Comparison of ENCODE assay signal across 1 cellular context in the genomic region with DNA sequence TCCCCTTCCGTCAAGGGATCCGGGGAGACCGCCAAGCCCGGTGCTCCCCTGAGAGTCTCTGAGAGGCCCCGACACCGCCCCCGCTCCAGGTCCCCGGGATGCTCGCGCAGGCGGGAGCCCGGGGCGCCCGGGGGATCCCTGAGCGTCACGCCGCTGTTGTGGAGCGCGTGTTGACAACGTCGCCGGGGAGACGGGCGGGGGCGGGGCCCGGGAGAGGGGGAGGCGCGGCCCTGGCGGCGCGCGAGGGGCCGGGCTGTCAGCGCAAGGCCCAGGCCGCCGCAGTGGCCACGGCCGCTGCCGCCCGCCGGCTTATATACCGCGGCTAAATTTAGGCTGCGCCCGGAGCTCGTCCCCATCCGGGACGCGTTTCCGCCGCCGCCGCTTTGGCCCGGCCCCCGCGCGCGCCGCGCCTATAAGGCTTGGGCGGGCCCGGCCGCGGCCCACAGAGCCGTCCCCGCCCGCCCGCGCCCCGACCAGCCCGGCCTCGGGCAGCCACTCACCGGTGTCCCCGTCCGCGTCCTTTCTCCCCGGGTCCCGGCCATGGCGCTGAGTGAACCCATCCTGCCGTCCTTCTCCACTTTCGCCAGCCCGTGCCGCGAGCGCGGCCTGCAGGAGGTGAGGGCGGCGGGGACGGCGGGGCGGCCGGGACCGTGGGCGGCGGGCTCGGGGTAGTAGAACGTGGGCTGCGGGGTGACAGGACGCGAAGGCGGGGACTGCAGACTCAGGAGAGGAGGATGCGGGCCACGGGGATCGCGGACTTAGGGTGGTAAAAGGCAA.
TF ChIP-seq lines count a peak whose summit lies in the region.

A gene (plus strand): TSS at position 443 of the 777 bp plus-strand sequence. CDS start 98 bp downstream, at position 541.

TF ChIP-seq in HepG2, 621 proteins besides CTCF, POLR2A, EP300 and RAD21 (continued from another document and continues in another):
- TF ChIP-seq, protein P1, sequence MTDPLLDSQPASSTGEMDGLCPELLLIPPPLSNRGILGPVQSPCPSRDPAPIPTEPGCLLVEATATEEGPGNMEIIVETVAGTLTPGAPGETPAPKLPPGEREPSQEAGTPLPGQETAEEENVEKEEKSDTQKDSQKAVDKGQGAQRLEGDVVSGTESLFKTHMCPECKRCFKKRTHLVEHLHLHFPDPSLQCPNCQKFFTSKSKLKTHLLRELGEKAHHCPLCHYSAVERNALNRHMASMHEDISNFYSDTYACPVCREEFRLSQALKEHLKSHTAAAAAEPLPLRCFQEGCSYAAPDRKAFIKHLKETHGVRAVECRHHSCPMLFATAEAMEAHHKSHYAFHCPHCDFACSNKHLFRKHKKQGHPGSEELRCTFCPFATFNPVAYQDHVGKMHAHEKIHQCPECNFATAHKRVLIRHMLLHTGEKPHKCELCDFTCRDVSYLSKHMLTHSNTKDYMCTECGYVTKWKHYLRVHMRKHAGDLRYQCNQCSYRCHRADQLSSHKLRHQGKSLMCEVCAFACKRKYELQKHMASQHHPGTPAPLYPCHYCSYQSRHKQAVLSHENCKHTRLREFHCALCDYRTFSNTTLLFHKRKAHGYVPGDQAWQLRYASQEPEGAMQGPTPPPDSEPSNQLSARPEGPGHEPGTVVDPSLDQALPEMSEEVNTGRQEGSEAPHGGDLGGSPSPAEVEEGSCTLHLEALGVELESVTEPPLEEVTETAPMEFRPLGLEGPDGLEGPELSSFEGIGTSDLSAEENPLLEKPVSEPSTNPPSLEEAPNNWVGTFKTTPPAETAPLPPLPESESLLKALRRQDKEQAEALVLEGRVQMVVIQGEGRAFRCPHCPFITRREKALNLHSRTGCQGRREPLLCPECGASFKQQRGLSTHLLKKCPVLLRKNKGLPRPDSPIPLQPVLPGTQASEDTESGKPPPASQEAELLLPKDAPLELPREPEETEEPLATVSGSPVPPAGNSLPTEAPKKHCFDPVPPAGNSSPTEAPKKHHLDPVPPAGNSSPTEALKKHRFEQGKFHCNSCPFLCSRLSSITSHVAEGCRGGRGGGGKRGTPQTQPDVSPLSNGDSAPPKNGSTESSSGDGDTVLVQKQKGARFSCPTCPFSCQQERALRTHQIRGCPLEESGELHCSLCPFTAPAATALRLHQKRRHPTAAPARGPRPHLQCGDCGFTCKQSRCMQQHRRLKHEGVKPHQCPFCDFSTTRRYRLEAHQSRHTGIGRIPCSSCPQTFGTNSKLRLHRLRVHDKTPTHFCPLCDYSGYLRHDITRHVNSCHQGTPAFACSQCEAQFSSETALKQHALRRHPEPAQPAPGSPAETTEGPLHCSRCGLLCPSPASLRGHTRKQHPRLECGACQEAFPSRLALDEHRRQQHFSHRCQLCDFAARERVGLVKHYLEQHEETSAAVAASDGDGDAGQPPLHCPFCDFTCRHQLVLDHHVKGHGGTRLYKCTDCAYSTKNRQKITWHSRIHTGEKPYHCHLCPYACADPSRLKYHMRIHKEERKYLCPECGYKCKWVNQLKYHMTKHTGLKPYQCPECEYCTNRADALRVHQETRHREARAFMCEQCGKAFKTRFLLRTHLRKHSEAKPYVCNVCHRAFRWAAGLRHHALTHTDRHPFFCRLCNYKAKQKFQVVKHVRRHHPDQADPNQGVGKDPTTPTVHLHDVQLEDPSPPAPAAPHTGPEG (CRISPR knock-in tag; IDR thresholded peaks at IDR 0.05) = peak; percentile 97
- TF ChIP-seq HCFC1 (IDR thresholded peaks at IDR 0.05; ENCODE audit: low read depth, low read length) (no peak), NFE2 (CRISPR knock-in tag; IDR thresholded peaks at IDR 0.05) (no peak), SIX1 (CRISPR knock-in tag; IDR thresholded peaks at IDR 0.05; ENCODE audit: borderline replicate concordance) (no peak), KAT2B (IDR thresholded peaks at IDR 0.05; ENCODE audit: borderline replicate concordance, low read depth, low read length) (no peak), MYC (CRISPR knock-in tag; IDR thresholded peaks at IDR 0.05; ENCODE audit: borderline replicate concordance) (no peak), ZNF263 (CRISPR knock-in tag; IDR thresholded peaks at IDR 0.05) (no peak), PHF8 (CRISPR knock-in tag; IDR thresholded peaks at IDR 0.05) (0 out of 2 replicates have a peak, but pooled peaks have one; percentile 24), ZFY (CRISPR knock-in tag; IDR thresholded peaks at IDR 0.05) (peak; percentile 53), MXI1 (IDR thresholded peaks at IDR 0.05; ENCODE audit: borderline replicate concordance, low read depth, low read length) (peak; percentile 13; the same call in 1 of the 3 replicates), DNMT3B (CRISPR knock-in tag; conservative IDR thresholded peaks at IDR 0.05) (no peak), KDM6A (CRISPR knock-in tag; IDR thresholded peaks at IDR 0.05; ENCODE audit: low read depth) (no peak), ZNF207 (IDR thresholded peaks at IDR 0.05; ENCODE audit: borderline replicate concordance) (no peak)
- TF ChIP-seq, protein P2, sequence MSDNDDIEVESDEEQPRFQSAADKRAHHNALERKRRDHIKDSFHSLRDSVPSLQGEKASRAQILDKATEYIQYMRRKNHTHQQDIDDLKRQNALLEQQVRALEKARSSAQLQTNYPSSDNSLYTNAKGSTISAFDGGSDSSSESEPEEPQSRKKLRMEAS (IDR thresholded peaks at IDR 0.05) = peak; percentile 15; the same call in 1 of the 2 replicates
- TF ChIP-seq, protein P3, sequence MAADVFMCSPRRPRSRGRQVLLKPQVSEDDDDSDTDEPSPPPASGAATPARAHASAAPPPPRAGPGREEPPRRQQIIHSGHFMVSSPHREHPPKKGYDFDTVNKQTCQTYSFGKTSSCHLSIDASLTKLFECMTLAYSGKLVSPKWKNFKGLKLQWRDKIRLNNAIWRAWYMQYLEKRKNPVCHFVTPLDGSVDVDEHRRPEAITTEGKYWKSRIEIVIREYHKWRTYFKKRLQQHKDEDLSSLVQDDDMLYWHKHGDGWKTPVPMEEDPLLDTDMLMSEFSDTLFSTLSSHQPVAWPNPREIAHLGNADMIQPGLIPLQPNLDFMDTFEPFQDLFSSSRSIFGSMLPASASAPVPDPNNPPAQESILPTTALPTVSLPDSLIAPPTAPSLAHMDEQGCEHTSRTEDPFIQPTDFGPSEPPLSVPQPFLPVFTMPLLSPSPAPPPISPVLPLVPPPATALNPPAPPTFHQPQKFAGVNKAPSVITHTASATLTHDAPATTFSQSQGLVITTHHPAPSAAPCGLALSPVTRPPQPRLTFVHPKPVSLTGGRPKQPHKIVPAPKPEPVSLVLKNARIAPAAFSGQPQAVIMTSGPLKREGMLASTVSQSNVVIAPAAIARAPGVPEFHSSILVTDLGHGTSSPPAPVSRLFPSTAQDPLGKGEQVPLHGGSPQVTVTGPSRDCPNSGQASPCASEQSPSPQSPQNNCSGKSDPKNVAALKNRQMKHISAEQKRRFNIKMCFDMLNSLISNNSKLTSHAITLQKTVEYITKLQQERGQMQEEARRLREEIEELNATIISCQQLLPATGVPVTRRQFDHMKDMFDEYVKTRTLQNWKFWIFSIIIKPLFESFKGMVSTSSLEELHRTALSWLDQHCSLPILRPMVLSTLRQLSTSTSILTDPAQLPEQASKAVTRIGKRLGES (CRISPR knock-in tag; IDR thresholded peaks at IDR 0.05; ENCODE audit: borderline replicate concordance) = no peak
- TF ChIP-seq, protein P4, sequence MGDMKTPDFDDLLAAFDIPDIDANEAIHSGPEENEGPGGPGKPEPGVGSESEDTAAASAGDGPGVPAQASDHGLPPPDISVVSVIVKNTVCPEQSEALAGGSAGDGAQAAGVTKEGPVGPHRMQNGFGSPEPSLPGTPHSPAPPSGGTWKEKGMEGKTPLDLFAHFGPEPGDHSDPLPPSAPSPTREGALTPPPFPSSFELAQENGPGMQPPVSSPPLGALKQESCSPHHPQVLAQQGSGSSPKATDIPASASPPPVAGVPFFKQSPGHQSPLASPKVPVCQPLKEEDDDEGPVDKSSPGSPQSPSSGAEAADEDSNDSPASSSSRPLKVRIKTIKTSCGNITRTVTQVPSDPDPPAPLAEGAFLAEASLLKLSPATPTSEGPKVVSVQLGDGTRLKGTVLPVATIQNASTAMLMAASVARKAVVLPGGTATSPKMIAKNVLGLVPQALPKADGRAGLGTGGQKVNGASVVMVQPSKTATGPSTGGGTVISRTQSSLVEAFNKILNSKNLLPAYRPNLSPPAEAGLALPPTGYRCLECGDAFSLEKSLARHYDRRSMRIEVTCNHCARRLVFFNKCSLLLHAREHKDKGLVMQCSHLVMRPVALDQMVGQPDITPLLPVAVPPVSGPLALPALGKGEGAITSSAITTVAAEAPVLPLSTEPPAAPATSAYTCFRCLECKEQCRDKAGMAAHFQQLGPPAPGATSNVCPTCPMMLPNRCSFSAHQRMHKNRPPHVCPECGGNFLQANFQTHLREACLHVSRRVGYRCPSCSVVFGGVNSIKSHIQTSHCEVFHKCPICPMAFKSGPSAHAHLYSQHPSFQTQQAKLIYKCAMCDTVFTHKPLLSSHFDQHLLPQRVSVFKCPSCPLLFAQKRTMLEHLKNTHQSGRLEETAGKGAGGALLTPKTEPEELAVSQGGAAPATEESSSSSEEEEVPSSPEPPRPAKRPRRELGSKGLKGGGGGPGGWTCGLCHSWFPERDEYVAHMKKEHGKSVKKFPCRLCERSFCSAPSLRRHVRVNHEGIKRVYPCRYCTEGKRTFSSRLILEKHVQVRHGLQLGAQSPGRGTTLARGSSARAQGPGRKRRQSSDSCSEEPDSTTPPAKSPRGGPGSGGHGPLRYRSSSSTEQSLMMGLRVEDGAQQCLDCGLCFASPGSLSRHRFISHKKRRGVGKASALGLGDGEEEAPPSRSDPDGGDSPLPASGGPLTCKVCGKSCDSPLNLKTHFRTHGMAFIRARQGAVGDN (CRISPR knock-in tag; IDR thresholded peaks at IDR 0.05) = peak; percentile 29; the same call in 1 of the 2 replicates
- TF ChIP-seq, protein P5, sequence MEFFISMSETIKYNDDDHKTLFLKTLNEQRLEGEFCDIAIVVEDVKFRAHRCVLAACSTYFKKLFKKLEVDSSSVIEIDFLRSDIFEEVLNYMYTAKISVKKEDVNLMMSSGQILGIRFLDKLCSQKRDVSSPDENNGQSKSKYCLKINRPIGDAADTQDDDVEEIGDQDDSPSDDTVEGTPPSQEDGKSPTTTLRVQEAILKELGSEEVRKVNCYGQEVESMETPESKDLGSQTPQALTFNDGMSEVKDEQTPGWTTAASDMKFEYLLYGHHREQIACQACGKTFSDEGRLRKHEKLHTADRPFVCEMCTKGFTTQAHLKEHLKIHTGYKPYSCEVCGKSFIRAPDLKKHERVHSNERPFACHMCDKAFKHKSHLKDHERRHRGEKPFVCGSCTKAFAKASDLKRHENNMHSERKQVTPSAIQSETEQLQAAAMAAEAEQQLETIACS (CRISPR knock-in tag; IDR thresholded peaks at IDR 0.05) = peak; percentile 32; the same call in 1 of the 2 replicates
- TF ChIP-seq, protein P6, sequence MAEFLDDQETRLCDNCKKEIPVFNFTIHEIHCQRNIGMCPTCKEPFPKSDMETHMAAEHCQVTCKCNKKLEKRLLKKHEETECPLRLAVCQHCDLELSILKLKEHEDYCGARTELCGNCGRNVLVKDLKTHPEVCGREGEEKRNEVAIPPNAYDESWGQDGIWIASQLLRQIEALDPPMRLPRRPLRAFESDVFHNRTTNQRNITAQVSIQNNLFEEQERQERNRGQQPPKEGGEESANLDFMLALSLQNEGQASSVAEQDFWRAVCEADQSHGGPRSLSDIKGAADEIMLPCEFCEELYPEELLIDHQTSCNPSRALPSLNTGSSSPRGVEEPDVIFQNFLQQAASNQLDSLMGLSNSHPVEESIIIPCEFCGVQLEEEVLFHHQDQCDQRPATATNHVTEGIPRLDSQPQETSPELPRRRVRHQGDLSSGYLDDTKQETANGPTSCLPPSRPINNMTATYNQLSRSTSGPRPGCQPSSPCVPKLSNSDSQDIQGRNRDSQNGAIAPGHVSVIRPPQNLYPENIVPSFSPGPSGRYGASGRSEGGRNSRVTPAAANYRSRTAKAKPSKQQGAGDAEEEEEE (CRISPR knock-in tag; IDR thresholded peaks at IDR 0.05; ENCODE audit: borderline replicate concordance) = no peak
- TF ChIP-seq, protein P7, sequence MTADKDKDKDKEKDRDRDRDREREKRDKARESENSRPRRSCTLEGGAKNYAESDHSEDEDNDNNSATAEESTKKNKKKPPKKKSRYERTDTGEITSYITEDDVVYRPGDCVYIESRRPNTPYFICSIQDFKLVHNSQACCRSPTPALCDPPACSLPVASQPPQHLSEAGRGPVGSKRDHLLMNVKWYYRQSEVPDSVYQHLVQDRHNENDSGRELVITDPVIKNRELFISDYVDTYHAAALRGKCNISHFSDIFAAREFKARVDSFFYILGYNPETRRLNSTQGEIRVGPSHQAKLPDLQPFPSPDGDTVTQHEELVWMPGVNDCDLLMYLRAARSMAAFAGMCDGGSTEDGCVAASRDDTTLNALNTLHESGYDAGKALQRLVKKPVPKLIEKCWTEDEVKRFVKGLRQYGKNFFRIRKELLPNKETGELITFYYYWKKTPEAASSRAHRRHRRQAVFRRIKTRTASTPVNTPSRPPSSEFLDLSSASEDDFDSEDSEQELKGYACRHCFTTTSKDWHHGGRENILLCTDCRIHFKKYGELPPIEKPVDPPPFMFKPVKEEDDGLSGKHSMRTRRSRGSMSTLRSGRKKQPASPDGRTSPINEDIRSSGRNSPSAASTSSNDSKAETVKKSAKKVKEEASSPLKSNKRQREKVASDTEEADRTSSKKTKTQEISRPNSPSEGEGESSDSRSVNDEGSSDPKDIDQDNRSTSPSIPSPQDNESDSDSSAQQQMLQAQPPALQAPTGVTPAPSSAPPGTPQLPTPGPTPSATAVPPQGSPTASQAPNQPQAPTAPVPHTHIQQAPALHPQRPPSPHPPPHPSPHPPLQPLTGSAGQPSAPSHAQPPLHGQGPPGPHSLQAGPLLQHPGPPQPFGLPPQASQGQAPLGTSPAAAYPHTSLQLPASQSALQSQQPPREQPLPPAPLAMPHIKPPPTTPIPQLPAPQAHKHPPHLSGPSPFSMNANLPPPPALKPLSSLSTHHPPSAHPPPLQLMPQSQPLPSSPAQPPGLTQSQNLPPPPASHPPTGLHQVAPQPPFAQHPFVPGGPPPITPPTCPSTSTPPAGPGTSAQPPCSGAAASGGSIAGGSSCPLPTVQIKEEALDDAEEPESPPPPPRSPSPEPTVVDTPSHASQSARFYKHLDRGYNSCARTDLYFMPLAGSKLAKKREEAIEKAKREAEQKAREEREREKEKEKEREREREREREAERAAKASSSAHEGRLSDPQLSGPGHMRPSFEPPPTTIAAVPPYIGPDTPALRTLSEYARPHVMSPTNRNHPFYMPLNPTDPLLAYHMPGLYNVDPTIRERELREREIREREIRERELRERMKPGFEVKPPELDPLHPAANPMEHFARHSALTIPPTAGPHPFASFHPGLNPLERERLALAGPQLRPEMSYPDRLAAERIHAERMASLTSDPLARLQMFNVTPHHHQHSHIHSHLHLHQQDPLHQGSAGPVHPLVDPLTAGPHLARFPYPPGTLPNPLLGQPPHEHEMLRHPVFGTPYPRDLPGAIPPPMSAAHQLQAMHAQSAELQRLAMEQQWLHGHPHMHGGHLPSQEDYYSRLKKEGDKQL (CRISPR knock-in tag; IDR thresholded peaks at IDR 0.05; ENCODE audit: low read depth) = no peak
- TF ChIP-seq, protein P8, sequence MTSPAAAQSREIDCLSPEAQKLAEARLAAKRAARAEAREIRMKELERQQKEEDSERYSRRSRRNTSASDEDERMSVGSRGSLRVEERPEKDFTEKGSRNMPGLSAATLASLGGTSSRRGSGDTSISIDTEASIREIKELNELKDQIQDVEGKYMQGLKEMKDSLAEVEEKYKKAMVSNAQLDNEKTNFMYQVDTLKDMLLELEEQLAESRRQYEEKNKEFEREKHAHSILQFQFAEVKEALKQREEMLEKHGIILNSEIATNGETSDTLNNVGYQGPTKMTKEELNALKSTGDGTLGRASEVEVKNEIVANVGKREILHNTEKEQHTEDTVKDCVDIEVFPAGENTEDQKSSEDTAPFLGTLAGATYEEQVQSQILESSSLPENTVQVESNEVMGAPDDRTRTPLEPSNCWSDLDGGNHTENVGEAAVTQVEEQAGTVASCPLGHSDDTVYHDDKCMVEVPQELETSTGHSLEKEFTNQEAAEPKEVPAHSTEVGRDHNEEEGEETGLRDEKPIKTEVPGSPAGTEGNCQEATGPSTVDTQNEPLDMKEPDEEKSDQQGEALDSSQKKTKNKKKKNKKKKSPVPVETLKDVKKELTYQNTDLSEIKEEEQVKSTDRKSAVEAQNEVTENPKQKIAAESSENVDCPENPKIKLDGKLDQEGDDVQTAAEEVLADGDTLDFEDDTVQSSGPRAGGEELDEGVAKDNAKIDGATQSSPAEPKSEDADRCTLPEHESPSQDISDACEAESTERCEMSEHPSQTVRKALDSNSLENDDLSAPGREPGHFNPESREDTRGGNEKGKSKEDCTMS (CRISPR knock-in tag; conservative IDR thresholded peaks at IDR 0.05) = no peak
